In the genomic region with DNA sequence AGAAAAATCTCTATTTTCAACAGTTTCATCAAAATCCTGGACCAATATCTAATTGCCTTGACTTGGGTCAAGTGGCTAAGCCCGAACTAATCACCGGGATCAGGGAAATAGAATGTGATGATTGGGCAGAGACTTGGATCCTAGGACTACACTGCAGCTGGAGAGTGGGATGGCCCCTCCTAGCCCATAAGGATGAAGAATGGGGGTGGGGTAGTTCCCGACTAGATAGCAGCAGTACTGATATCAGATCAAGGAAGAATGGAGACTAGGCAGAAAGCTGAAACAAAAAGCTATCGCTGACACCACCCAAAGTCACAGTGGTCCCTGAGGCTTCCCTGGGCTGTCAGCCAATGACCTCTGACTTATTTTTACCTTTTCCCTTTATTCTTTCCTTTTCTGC, we compare ENCODE assay signal across 22 cellular contexts.
"Had no signal": no experiment of that assay in that cellular context is flagged by ENCODE, and none has a peak within 500 bp of the region (broad histone marks: within the 10 kb centered on the region; RNA-seq: fewer than 3 reads in every experiment).

No MANE protein-coding gene starts in this region.

- H3K27me3 Mint-ChIP-seq: activated CD4-positive, alpha-beta T cell treated with anti-CD3 and anti-CD28 coated beads, Interleukin-2, amount 10 ng/mL, durations not matched to agents 7 days and 5 days; activated naive CD4-positive, alpha-beta T cell treated with anti-CD3 and anti-CD28 coated beads, Interleukin-2, amount 10 ng/mL, durations not matched to agents 7 days and 5 days; activated naive CD8-positive, alpha-beta T cell treated with anti-CD3 and anti-CD28 coated beads for 36 hours had no signal

- H3K36me3 Mint-ChIP-seq: activated CD4-positive, alpha-beta memory T cell treated with anti-CD3 and anti-CD28 coated beads for 36 hours; activated naive CD4-positive, alpha-beta T cell treated with anti-CD3 and anti-CD28 coated beads, Interleukin-2, amount 10 ng/mL, durations not matched to agents 7 days and 5 days; activated naive CD8-positive, alpha-beta T cell treated with anti-CD3 and anti-CD28 coated beads for 36 hours; T-cell had no signal

- H3K9me3 Mint-ChIP-seq: activated CD4-positive, alpha-beta memory T cell treated with anti-CD3 and anti-CD28 coated beads for 36 hours; activated CD4-positive, alpha-beta T cell treated with anti-CD3 and anti-CD28 coated beads, Interleukin-2, amount 10 ng/mL, durations not matched to agents 7 days and 5 days; activated naive CD4-positive, alpha-beta T cell treated with anti-CD3 and anti-CD28 coated beads, Interleukin-2, amount 10 ng/mL, durations not matched to agents 7 days and 5 days; activated naive CD8-positive, alpha-beta T cell treated with anti-CD3 and anti-CD28 coated beads for 36 hours; activated T-cell treated with anti-CD3 and anti-CD28 coated beads, Interleukin-2, amount 50 U/mL, for 72 hours; activated T-helper 2 cell treated with anti-CD3 and anti-CD28 coated beads, Interferon-gamma antibody, Interleukin-2, Interleukin-4, amounts not matched to agents 10 μg/mL and 5 μg/mL and 100 μg/mL, durations not matched to agents 14 hours and 24 hours and 36 hours; T-cell had no signal

- ATAC-seq: activated T-cell treated with anti-CD3 and anti-CD28 coated beads, Interleukin-2, amount 50 U/mL, for 72 hours; Panc1; Right ventricle myocardium inferior; T-cell had no signal

- H3K27ac ChIP-seq: KMS-11, SK-N-MC had no signal

- H3K4me1 Mint-ChIP-seq: activated CD4-positive, alpha-beta T cell treated with anti-CD3 and anti-CD28 coated beads, Interleukin-2, amount 10 ng/mL, durations not matched to agents 7 days and 5 days; activated naive CD4-positive, alpha-beta T cell treated with anti-CD3 and anti-CD28 coated beads, Interleukin-2, amount 10 ng/mL, durations not matched to agents 7 days and 5 days; activated naive CD8-positive, alpha-beta T cell treated with anti-CD3 and anti-CD28 coated beads for 36 hours; T-cell had no signal

- H3K4me3 Mint-ChIP-seq: activated CD4-positive, alpha-beta memory T cell treated with anti-CD3 and anti-CD28 coated beads for 36 hours; activated CD4-positive, alpha-beta T cell treated with anti-CD3 and anti-CD28 coated beads, Interleukin-2, amount 10 ng/mL, durations not matched to agents 7 days and 5 days; activated naive CD4-positive, alpha-beta T cell treated with anti-CD3 and anti-CD28 coated beads, Interleukin-2, amount 10 ng/mL, durations not matched to agents 7 days and 5 days; activated naive CD8-positive, alpha-beta T cell treated with anti-CD3 and anti-CD28 coated beads for 36 hours; activated T-cell treated with anti-CD3 and anti-CD28 coated beads, Interleukin-2, amount 50 U/mL, for 72 hours; T-cell had no signal

- H3K4me3 ChIP-seq: SK-N-MC had no signal

- H3K27ac Mint-ChIP-seq: activated CD4-positive, alpha-beta memory T cell treated with anti-CD3 and anti-CD28 coated beads for 36 hours; activated CD4-positive, alpha-beta T cell treated with anti-CD3 and anti-CD28 coated beads, Interleukin-2, amount 10 ng/mL, durations not matched to agents 7 days and 5 days; activated naive CD4-positive, alpha-beta T cell treated with anti-CD3 and anti-CD28 coated beads, Interleukin-2, amount 10 ng/mL, durations not matched to agents 7 days and 5 days; activated naive CD8-positive, alpha-beta T cell treated with anti-CD3 and anti-CD28 coated beads for 36 hours; activated T-cell treated with anti-CD3 and anti-CD28 coated beads, Interleukin-2, amount 50 U/mL, for 72 hours; activated T-helper 2 cell treated with anti-CD3 and anti-CD28 coated beads, Interferon-gamma antibody, Interleukin-2, Interleukin-4, amounts not matched to agents 10 μg/mL and 5 μg/mL and 100 μg/mL, durations not matched to agents 14 hours and 24 hours and 36 hours; T-cell had no signal

- DNase-seq: activated CD4-positive, alpha-beta memory T cell treated with anti-CD3 and anti-CD28 coated beads for 36 hours; activated CD4-positive, alpha-beta T cell treated with anti-CD3 and anti-CD28 coated beads, Interleukin-2, amount 10 ng/mL, durations not matched to agents 7 days and 5 days; activated CD4-positive, CD25-positive, alpha-beta regulatory T cell; activated gamma-delta T cell treated with Interleukin-2 at 50 U/mL for 16 hours; activated naive CD4-positive, alpha-beta T cell treated with anti-CD3 and anti-CD28 coated beads, Interleukin-2, amount 10 ng/mL, durations not matched to agents 7 days and 5 days; activated naive CD8-positive, alpha-beta T cell treated with anti-CD3 and anti-CD28 coated beads for 36 hours; activated T-cell treated with anti-CD3 and anti-CD28 coated beads, Interleukin-2, amount 50 U/mL, for 72 hours; NCI-H1092 treated with DMSO at 0.1 percent for 48 hours; NCI-H1436; NCI-H1694 treated with DMSO at 0.1 percent for 48 hours; NCI-H2029 treated with DMSO at 0.1 percent for 48 hours; NCI-H345; NCI-H524; RPMI8226; T-cell; T-helper 2 cell; T1000 had no signal

- H3K4me2 ChIP-seq: KMS-11 had no signal
